Comparison of ENCODE assay signal across 1 cellular context in genomic region chr15:87368511-87368910, GRCh38.
TF ChIP-seq lines count a peak whose summit lies in the region.

No MANE protein-coding gene starts in this region.

TF ChIP-seq in H1, 55 proteins besides CTCF, POLR2A, EP300 and RAD21:
- TF ChIP-seq SP1 (IDR thresholded peaks at IDR 0.05; ENCODE audit: low read depth, low read length) (no peak), RBBP5 (IDR thresholded peaks at IDR 0.05; ENCODE audit: borderline replicate concordance, low read depth, low read length) (no peak), KDM1A (IDR thresholded peaks at IDR 0.05; ENCODE audit: borderline replicate concordance, low read length) (no peak), SAP30 (IDR thresholded peaks at IDR 0.05; ENCODE audit: insufficient read depth, insufficient replicate concordance, low read length) (no peak), GTF2F1 (IDR thresholded peaks at IDR 0.05; ENCODE audit: borderline replicate concordance, low read depth, low read length) (no peak), YY1 (IDR thresholded peaks at IDR 0.05; ENCODE audit: low read depth, low read length) (no peak), TBP (IDR thresholded peaks at IDR 0.05; ENCODE audit: low read depth, low read length) (no peak), SRF (IDR thresholded peaks at IDR 0.05; ENCODE audit: low read depth, low read length) (no peak), SIRT6 (IDR thresholded peaks at IDR 0.05; ENCODE audit: low read length) (no peak)
- TF ChIP-seq, protein P1, sequence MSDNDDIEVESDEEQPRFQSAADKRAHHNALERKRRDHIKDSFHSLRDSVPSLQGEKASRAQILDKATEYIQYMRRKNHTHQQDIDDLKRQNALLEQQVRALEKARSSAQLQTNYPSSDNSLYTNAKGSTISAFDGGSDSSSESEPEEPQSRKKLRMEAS (IDR thresholded peaks at IDR 0.05): no peak
